ENCODE assay signal across 11 cellular contexts in genomic region chr2:8633735-8634313, GRCh38. TPM values are rescaled to one million over a fixed set of nuclear protein-coding genes. Genes with fewer than 3 reads are reported as not detected.
A peak's percentile ranks its signal among the peaks of the same experiment; 100 is the strongest.
DNase-seq lines count a peak whose midpoint lies in the region; ATAC-seq, FAIRE-seq and TF ChIP-seq lines count a peak whose summit lies in the region.
"Had no signal": no experiment of that assay in that cellular context is flagged by ENCODE, and none has a peak within 500 bp of the region (broad histone marks: within the 10 kb centered on the region; RNA-seq: fewer than 3 reads in every experiment).

No MANE protein-coding gene starts in this region.

- in situ Hi-C loops in GM23248 (cut with MboI) = no loop called here

- H3K4me3 ChIP-seq in GM23248 (peak overlapping the region; percentile 53), astrocyte (ENCODE audit: insufficient read depth, low read depth, low read length) (peak overlapping the region; percentile 1), esophagus squamous epithelium (no peak overlapping the region)

- no peak for ATAC-seq in GM18909 (IDR thresholded peaks at IDR 0.05; ENCODE audit: poor library complexity, unreplicated experiment)

- no peaks in the 10 kb centered on the region for H3K36me3 Mint-ChIP-seq in astrocyte (ENCODE audit: low read depth, unreplicated experiment)
- H3K36me3 Mint-ChIP-seq: CD4-positive, alpha-beta memory T cell had no signal

- H3K9me3 Mint-ChIP-seq in astrocyte (ENCODE audit: unreplicated experiment) = peaks cover 3% of the 10 kb centered on the region
- H3K9me3 Mint-ChIP-seq: activated naive CD4-positive, alpha-beta T cell treated with anti-CD3 and anti-CD28 coated beads for 36 hours; CD4-positive, alpha-beta memory T cell had no signal

- H2AFZ ChIP-seq in GM23248 (peak overlapping the region; percentile 45), astrocyte (ENCODE audit: low read depth, low read length) (peak overlapping the region; percentile 50)

- TF ChIP-seq CTCF in astrocyte (IDR thresholded peaks at IDR 0.05; ENCODE audit: insufficient read depth, low read depth, low read length) (no peak), esophagus squamous epithelium (IDR thresholded peaks at IDR 0.05) (no peak)

- H3K27me3 Mint-ChIP-seq in astrocyte (ENCODE audit: low read depth, unreplicated experiment) = peaks cover 44% of the 10 kb centered on the region

- H3K36me3 ChIP-seq in GM23248 (ENCODE audit: low read depth) = no peaks in the 10 kb centered on the region
- no peaks in the 10 kb centered on the region for H3K36me3 ChIP-seq in astrocyte (ENCODE audit: insufficient read depth, low read length)
- no peaks in the 10 kb centered on the region for H3K36me3 ChIP-seq in esophagus squamous epithelium

- intact Hi-C loops in esophagus squamous epithelium (cut with DNase I) = no loop called here

- H4K20me1 ChIP-seq in GM23248 (ENCODE audit: insufficient read depth) = no peaks in the 10 kb centered on the region
- no peaks in the 10 kb centered on the region for H4K20me1 ChIP-seq in astrocyte (ENCODE audit: insufficient read depth, low read length)

- no peaks in the 10 kb centered on the region for H3K79me2 ChIP-seq in GM23248 (ENCODE audit: insufficient read depth)
- no peaks in the 10 kb centered on the region for H3K79me2 ChIP-seq in astrocyte (ENCODE audit: insufficient read depth, low read length)

- H3K27ac Mint-ChIP-seq in astrocyte (ENCODE audit: unreplicated experiment) = peak overlapping the region; percentile 75
- H3K27ac Mint-ChIP-seq: activated naive CD4-positive, alpha-beta T cell treated with anti-CD3 and anti-CD28 coated beads for 36 hours had no signal

- no peaks in the 10 kb centered on the region for H3K9me2 ChIP-seq in GM23248 (ENCODE audit: insufficient read depth)

- FAIRE-seq in astrocyte (lab: Jason Lieb, UNC) (peak; percentile 96), frontal cortex (lab: Jason Lieb, UNC) (no peak)

- 19 to 23% methylated on average over 14 of the region's 14 CpGs for WGBS in GM23248 (ENCODE audit: low coverage in 1 of 2, low lambda C conversion rate in 2 of 2, missing lambda C conversion rate in 2 of 2), 2 experiments
- WGBS in esophagus squamous epithelium, 2 donors = 50 to 59% methylated on average over 14 of the region's 14 CpGs

- H3K4me3 Mint-ChIP-seq in astrocyte (ENCODE audit: unreplicated experiment) = no peak overlapping the region
- H3K4me3 Mint-ChIP-seq: activated naive CD4-positive, alpha-beta T cell treated with anti-CD3 and anti-CD28 coated beads for 36 hours had no signal

- peak overlapping the region; percentile 58 for H3K27ac ChIP-seq in GM23248
- H3K27ac ChIP-seq in astrocyte (ENCODE audit: low read depth, low read length) = peak overlapping the region; percentile 87
- H3K27ac ChIP-seq in esophagus squamous epithelium = no peak overlapping the region

- peak; percentile 53 for DNase-seq in 8988T
- DNase-seq in GM23248 = peak; percentile 94
- peak; percentile 97 for DNase-seq in astrocyte (ENCODE audit: low read depth)
- DNase-seq in left kidney (ENCODE audit: low read depth, low spot score) = peak; percentile 69
- DNase-seq in frontal cortex (ENCODE audit: low spot score in 2 of 2) = no peak
- no peak for DNase-seq in activated naive CD4-positive, alpha-beta T cell treated with anti-CD3 and anti-CD28 coated beads, Interleukin-2, amount 50 U/mL, for 16 hours
- DNase-seq in esophagus squamous epithelium (lab: John Stamatoyannopoulos, UW) = no peak
- DNase-seq: activated naive CD4-positive, alpha-beta T cell treated with anti-CD3 and anti-CD28 coated beads for 36 hours; CD4-positive, alpha-beta memory T cell; NCI-H2107 had no signal

- H3K27me3 ChIP-seq in GM23248 (replicated peaks; ENCODE audit: insufficient read depth) (no peaks in the 10 kb centered on the region), astrocyte (ENCODE audit: insufficient read depth, low read length) (no peaks in the 10 kb centered on the region), esophagus squamous epithelium (no peaks in the 10 kb centered on the region)

- H3K4me2 ChIP-seq in GM23248 (ENCODE audit: unreplicated experiment) (peak overlapping the region; percentile 65), astrocyte (ENCODE audit: low read length) (peak overlapping the region; percentile 80)

- peaks cover 29% of the 10 kb centered on the region for H3K4me1 ChIP-seq in GM23248 (ENCODE audit: insufficient read depth)
- H3K4me1 ChIP-seq in astrocyte (ENCODE audit: insufficient read depth, low read length) = peaks cover 32% of the 10 kb centered on the region
- H3K4me1 ChIP-seq in esophagus squamous epithelium = peaks cover 0 to 8% (median 0%) of the 10 kb centered on the region in 3 donors

- H3K9ac ChIP-seq in GM23248 (peak overlapping the region; percentile 51), astrocyte (ENCODE audit: low read length) (peak overlapping the region; percentile 65)

- no peaks in the 10 kb centered on the region for H3K9me3 ChIP-seq in GM23248 (ENCODE audit: low read depth)
- no peaks in the 10 kb centered on the region for H3K9me3 ChIP-seq in astrocyte (ENCODE audit: insufficient read depth, low read depth, low read length)
- H3K9me3 ChIP-seq in esophagus squamous epithelium = no peaks in the 10 kb centered on the region

- H3K4me1 Mint-ChIP-seq in astrocyte (ENCODE audit: low read depth, unreplicated experiment) = peaks cover 30% of the 10 kb centered on the region

- no peak for TF ChIP-seq POLR2A in esophagus squamous epithelium (IDR thresholded peaks at IDR 0.05)

- H3F3A ChIP-seq in GM23248 (ENCODE audit: insufficient read depth) = no peaks in the 10 kb centered on the region

RNA-seq across cellular contexts. Expression of gene ID2, which starts 48.0 kb away (rescaled TPM):
- 548 and 668 TPM in 2 replicates for total RNA-seq in GM23248 (2014; rRNA removed; shearing (Covaris generic))
- 468 and 478 TPM in 2 replicates for polyA plus RNA-seq in GM23248 (2016; fragmentation: Nextera tagmentation; extraction: Ambion mirVana)
- total RNA-seq in astrocyte = 7.7 and 13.6 TPM in 2 replicates
- 151 TPM for total RNA-seq in frontal cortex
- 10 to 100 TPM; 16.1 to 82.0 (median 34.2) TPM for total RNA-seq in esophagus squamous epithelium

Comparison
In these comparisons a context has a peak if more than half of its experiments do, and no peak if none do; other contexts are left out.
1. DNase-seq: peak in 8988T (single experiment), GM23248 (single experiment), astrocyte (single experiment) and left kidney (single experiment); none in frontal cortex (0 of 2), activated naive CD4-positive, alpha-beta T cell treated with anti-CD3 and anti-CD28 coated beads, Interleukin-2, amount 50 U/mL, for 16 hours (single experiment) and esophagus squamous epithelium (single experiment).
2. H3K27ac ChIP-seq: peak in GM23248 (single experiment) and astrocyte (single experiment); none in esophagus squamous epithelium (0 of 4).
3. H3K4me3 ChIP-seq: peak in GM23248 (single experiment) and astrocyte (single experiment); none in esophagus squamous epithelium (0 of 4).